Comparison of ENCODE assay signal across 9 cellular contexts in the genomic region with DNA sequence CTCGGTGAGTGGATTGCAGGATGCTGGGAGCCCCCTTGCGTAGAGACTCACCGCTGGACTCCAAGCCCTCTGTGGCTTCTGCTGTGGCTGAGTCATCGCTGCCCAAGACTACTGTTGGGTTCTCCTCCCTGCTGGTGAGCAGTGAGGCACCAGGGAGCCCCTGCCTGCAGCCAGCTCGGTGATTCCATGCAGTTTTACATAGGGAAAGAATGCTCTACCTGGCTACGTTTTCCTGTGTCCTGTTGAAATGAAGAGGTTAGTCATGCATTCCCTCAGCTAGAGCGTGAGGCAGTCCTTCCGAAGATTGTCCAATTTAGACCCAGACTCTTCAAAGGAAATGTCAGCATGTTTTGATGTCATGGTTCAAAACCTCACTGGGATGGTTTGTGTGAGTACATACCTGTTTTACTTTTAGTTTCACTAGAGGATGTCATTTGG. TPM values are rescaled to one million over a fixed set of nuclear protein-coding genes. Genes with fewer than 3 reads are reported as not detected.
DNase-seq lines count a peak whose midpoint lies in the region; ATAC-seq lines count a peak whose summit lies in the region.
"Had no signal": no experiment of that assay in that cellular context is flagged by ENCODE, and none has a peak within 500 bp of the region (broad histone marks: within the 10 kb centered on the region; RNA-seq: fewer than 3 reads in every experiment).

No MANE protein-coding gene starts in this region.

- H3K9me3 ChIP-seq in adipocyte (ENCODE audit: control insufficient read depth, low read length): no peaks in the 10 kb centered on the region

- no peaks in the 10 kb centered on the region for H3K36me3 ChIP-seq in adipocyte (ENCODE audit: control insufficient read depth, insufficient read depth, low read length, severe bottlenecking)

- DNase-seq in activated gamma-delta T cell treated with Interleukin-2 at 50 U/mL for 16 hours (peak; percentile 10), activated gamma-delta T cell (lab: John Stamatoyannopoulos, UW) (no peak), NAMALWA (ENCODE audit: low spot score) (peak; percentile 33), adipocyte (ENCODE audit: low read depth) (peak; percentile 58), HCEC 1CT (no peak), cerebellum (ENCODE audit: low spot score) (no peak)
- peak; percentile 25 to 31 for DNase-seq in stimulated activated CD4-positive, alpha-beta T cell treated with anti-CD3 and anti-CD28 coated beads, Interleukin-4, amount 100 ng/mL, for 4 hours

- no peaks in the 10 kb centered on the region for H3K27me3 ChIP-seq in adipocyte (replicated peaks; ENCODE audit: control insufficient read depth, insufficient read depth, low read length)

- ATAC-seq in HG02981 (IDR thresholded peaks at IDR 0.05; ENCODE audit: unreplicated experiment): no peak

- peaks cover 2% of the 10 kb centered on the region for H3K4me1 ChIP-seq in adipocyte (ENCODE audit: control insufficient read depth, insufficient read depth, low read length)

- no peak overlapping the region for H3K9ac ChIP-seq in adipocyte (ENCODE audit: low read length)
- H3K9ac ChIP-seq: parathyroid adenoma had no signal

- H3K4me3 ChIP-seq in adipocyte (ENCODE audit: low read length): no peak overlapping the region

RNA-seq across cellular contexts. Expression of a gene that starts 28.2 kb away (rescaled TPM):
- 17.8 TPM for total RNA-seq in cerebellum

Comparison
In these comparisons a context has a peak if more than half of its experiments do, and no peak if none do; other contexts are left out.
1. DNase-seq: peak in activated gamma-delta T cell treated with Interleukin-2 at 50 U/mL for 16 hours (single experiment), NAMALWA (single experiment), adipocyte (single experiment) and stimulated activated CD4-positive, alpha-beta T cell treated with anti-CD3 and anti-CD28 coated beads, Interleukin-4, amount 100 ng/mL, for 4 hours (2 of 2); none in activated gamma-delta T cell (single experiment), HCEC 1CT (single experiment) and cerebellum (single experiment).